8 cellular contexts compared by ENCODE assay signal in the genomic region with DNA sequence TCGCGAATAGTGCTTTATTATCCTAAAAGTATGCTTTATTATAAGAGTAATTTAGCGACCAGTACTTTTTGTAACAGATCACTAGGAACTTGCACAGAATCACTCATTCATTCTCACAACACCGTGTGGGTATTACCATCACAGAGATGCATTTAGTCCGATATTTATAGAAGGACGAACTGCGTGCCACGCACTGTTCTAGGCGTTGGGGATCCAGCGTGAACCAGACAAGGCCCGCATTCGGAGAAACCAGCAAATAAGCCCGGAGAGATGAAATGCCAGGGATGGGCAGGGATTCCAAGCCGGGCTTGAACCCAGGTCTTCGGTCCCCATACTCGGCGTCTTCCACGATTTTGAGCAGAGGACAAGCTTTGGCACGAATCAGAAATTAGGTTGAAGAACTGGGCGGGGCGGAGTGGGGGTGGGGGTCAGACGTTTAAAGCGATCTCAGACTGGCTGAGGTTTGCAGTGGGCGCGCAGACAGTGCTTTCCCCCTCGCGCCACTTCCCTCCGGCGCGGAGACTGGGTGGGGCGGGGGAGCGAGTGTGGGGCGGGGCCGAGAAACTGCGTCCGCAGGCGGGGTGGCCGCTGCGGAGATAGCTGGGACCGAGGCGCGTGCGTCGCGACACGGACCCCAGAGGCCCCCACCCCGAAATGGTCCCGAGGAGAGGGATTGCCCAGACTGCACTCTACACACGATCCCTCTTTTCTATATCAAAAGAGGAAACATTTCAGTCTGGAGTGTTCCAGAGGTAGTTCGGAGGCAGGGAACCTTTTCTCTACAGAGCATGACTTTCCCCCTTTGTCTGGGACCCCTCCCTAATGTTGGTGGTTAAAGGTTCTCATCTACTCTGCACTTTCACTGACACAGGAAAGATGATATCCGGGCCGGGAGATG. TPM values are rescaled to one million over a fixed set of nuclear protein-coding genes. Genes with fewer than 3 reads are reported as not detected.
A peak's percentile ranks its signal among the peaks of the same experiment; 100 is the strongest.
DNase-seq lines count a peak whose midpoint lies in the region; ATAC-seq and TF ChIP-seq lines count a peak whose summit lies in the region.

No MANE protein-coding gene starts in this region.

- peak overlapping the region; percentile 95 for H3K4me2 ChIP-seq in OCI-LY7 (ENCODE audit: low read length)

- H3K36me3 ChIP-seq in OCI-LY7 (ENCODE audit: insufficient read depth, low read length) = peaks cover 35% of the 10 kb centered on the region

- CTCF ChIA-PET in OCI-LY7 (lab: Charles Lee; ENCODE audit: unreplicated experiment) = interaction anchor here (0.6 kb wide), 1 partner anchor 10 kb away, joined by 4 read pairs; no protein-coding TSS in a partner anchor

- H2AFZ ChIP-seq in OCI-LY7 (ENCODE audit: low read length) = peak overlapping the region; percentile 61; the same call in 1 of the 2 replicates

- no TSS peak for BruUV-seq in OCI-LY7 (replicated peaks; lab: Mats Ljungman, UMichigan)

- H3K9me2 ChIP-seq in OCI-LY7 (ENCODE audit: insufficient read depth, low read length) = no peaks in the 10 kb centered on the region

- H3K27ac ChIP-seq in OCI-LY7 (ENCODE audit: low read depth, low read length, poor library complexity, severe bottlenecking) = peak overlapping the region; percentile 92

- H3K79me2 ChIP-seq in OCI-LY7 (ENCODE audit: insufficient read depth, low read depth, low read length) = peaks cover 48% of the 10 kb centered on the region

- H3K4me3 ChIP-seq in OCI-LY7 (ENCODE audit: low read depth, low read length, poor library complexity, severe bottlenecking) (peak overlapping the region; percentile 92), skeletal muscle cell (ENCODE audit: low read depth, low read length) (peak overlapping the region; percentile 31)

- peak; percentile 45 to 70 for DNase-seq in NCI-H2081 (lab: John Stamatoyannopoulos, UW)
- DNase-seq in NCI-H2081 treated with DMSO at 0.1 percent for 48 hours (lab: John Stamatoyannopoulos, UW) = no peak
- DNase-seq in OCI-LY7 (ENCODE audit: low spot score) = peak; percentile 90
- DNase-seq in activated effector memory CD4-positive, alpha-beta T cell treated with anti-CD3 and anti-CD28 coated beads, Interleukin-2, amount 50 U/mL, for 16 hours = peak; percentile 92
- DNase-seq in left ventricle myocardium superior = peak; percentile 73
- no peak for DNase-seq in skeletal muscle cell (ENCODE audit: low read depth)
- no peak for DNase-seq in NCI-H1048 (lab: John Stamatoyannopoulos, UW)

- H3K4me1 ChIP-seq in OCI-LY7 (ENCODE audit: insufficient read depth, low read length, poor library complexity, severe bottlenecking) = peaks cover 66% of the 10 kb centered on the region

- POLR2A ChIA-PET in OCI-LY7 (lab: Charles Lee) = interaction anchor here (0.7 to 2.8 kb wide), 19 partner anchors 8 to 278 kb away, joined by 3 to 34 read pairs (median 5); no protein-coding TSS in a partner anchor

- peak; percentile 71 for ATAC-seq in left ventricle myocardium superior
- no peak for ATAC-seq in HG02798 (IDR thresholded peaks at IDR 0.05; ENCODE audit: poor library complexity, unreplicated experiment)

- no peaks in the 10 kb centered on the region for H3K9me3 ChIP-seq in OCI-LY7 (ENCODE audit: low read length)

- TF ChIP-seq CTCF in OCI-LY7 (conservative IDR thresholded peaks at IDR 0.05; ENCODE audit: low read length) = no peak

- peaks cover 18% of the 10 kb centered on the region for H4K20me1 ChIP-seq in OCI-LY7 (ENCODE audit: insufficient read depth, low read length)

- intact Hi-C loops in OCI-LY7 (cut with micrococcal nuclease; ENCODE audit: unreplicated experiment) (loop anchor here (1.0 to 5.0 kb wide), 3 partner anchors 87 to 208 kb away; no protein-coding TSS in a partner anchor), left ventricle myocardium superior (cut with micrococcal nuclease) (no loop called here)

RNA-seq across cellular contexts. Expression of gene CXCR4, which starts 1.1 kb away (rescaled TPM):
- total RNA-seq in OCI-LY7 (2014; rRNA removed; shearing (Covaris generic)) = 367 and 432 TPM in 2 replicates
- 243 and 289 TPM in 2 replicates for total RNA-seq in OCI-LY7 (2022)
- 3.6 TPM for total RNA-seq in left ventricle myocardium superior

Comparison
In these comparisons a context has a peak if more than half of its experiments do, and no peak if none do; other contexts are left out.
1. DNase-seq: peak in NCI-H2081 (2 of 2), OCI-LY7 (single experiment), activated effector memory CD4-positive, alpha-beta T cell treated with anti-CD3 and anti-CD28 coated beads, Interleukin-2, amount 50 U/mL, for 16 hours (single experiment) and left ventricle myocardium superior (single experiment); none in NCI-H2081 treated with DMSO at 0.1 percent for 48 hours (single experiment), skeletal muscle cell (single experiment) and NCI-H1048 (single experiment).
2. RNA of gene CXCR4, which starts 1.1 kb away (total RNA-seq): 243 to 432 TPM in OCI-LY7; 3.6 TPM in left ventricle myocardium superior (single experiment); every median in the first group is over 10 times any median in the second.